In the genomic region with DNA sequence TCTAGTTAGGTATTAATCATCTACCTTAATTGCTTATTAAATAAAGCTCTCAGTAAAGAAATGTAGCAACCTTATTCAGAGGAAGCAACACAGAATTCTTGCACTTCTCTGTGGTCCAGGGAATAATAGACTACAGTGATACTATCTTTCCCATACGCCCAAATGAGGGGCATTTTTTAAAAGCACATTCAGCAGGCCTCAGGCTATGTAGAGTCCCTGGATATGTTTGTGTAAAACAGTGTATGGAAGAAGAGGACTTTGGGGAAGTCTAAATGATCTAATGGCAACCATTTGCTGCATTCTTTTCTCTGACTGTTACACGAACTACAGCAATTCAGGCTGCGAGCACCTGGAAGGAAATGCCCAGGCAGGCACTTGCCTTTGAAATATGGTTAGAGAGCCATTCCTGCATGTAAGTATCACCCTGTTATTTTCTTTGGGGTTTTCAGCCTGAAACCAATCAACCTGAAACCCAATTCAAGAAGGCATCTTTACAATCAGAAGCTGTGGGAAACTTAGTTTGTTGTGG, we compare ENCODE assay signal across 18 cellular contexts.
"Had no signal": no experiment of that assay in that cellular context is flagged by ENCODE, and none has a peak within 500 bp of the region (broad histone marks: within the 10 kb centered on the region; RNA-seq: fewer than 3 reads in every experiment).

No MANE protein-coding gene starts in this region.

- H3K4me3 ChIP-seq: gastroesophageal sphincter, lower lobe of right lung, psoas muscle, right lobe of liver, spleen, transverse colon had no signal

- H3K4me1 Mint-ChIP-seq: activated CD4-positive, alpha-beta memory T cell treated with anti-CD3 and anti-CD28 coated beads, Interleukin-2, amount 10 ng/mL, durations not matched to agents 7 days and 5 days; activated CD4-positive, alpha-beta T cell treated with anti-CD3 and anti-CD28 coated beads for 36 hours; activated naive CD8-positive, alpha-beta T cell treated with anti-CD3 and anti-CD28 coated beads for 36 hours; naive B cell had no signal

- H3K4me1 ChIP-seq: gastroesophageal sphincter, lower lobe of right lung, psoas muscle, right lobe of liver, spleen, transverse colon had no signal

- H3K9me3 Mint-ChIP-seq: activated naive CD8-positive, alpha-beta T cell treated with anti-CD3 and anti-CD28 coated beads for 36 hours; naive B cell had no signal

- FAIRE-seq: bronchial epithelial cell had no signal

- H3K36me3 ChIP-seq: gastroesophageal sphincter, lower lobe of right lung, right lobe of liver, spleen, transverse colon had no signal

- DNase-seq: activated CD4-positive, alpha-beta memory T cell treated with anti-CD3 and anti-CD28 coated beads, Interleukin-2, amount 10 ng/mL, durations not matched to agents 7 days and 5 days; activated CD4-positive, alpha-beta T cell treated with anti-CD3 and anti-CD28 coated beads for 36 hours; activated gamma-delta T cell; activated naive CD8-positive, alpha-beta T cell treated with anti-CD3 and anti-CD28 coated beads for 36 hours; activated T-cell treated with anti-CD3 and anti-CD28 coated beads, Interleukin-2, amount 50 U/mL, for 48 hours; lower lobe of right lung; naive B cell; psoas muscle; right lobe of liver; spleen; stimulated activated CD4-positive, alpha-beta T cell treated with anti-CD3 and anti-CD28 coated beads, Interleukin-1b, Interleukin-23, amount 100 ng/mL, for 48 hours; stimulated activated naive CD4-positive, alpha-beta T cell; substantia nigra; T-helper 9 cell; transverse colon had no signal

- H3K27me3 Mint-ChIP-seq: activated CD4-positive, alpha-beta memory T cell treated with anti-CD3 and anti-CD28 coated beads, Interleukin-2, amount 10 ng/mL, durations not matched to agents 7 days and 5 days; activated CD4-positive, alpha-beta T cell treated with anti-CD3 and anti-CD28 coated beads for 36 hours; activated naive CD8-positive, alpha-beta T cell treated with anti-CD3 and anti-CD28 coated beads for 36 hours; naive B cell had no signal

- H3K27me3 ChIP-seq: gastroesophageal sphincter, right lobe of liver, spleen, transverse colon had no signal

- H3K9me3 ChIP-seq: gastroesophageal sphincter, lower lobe of right lung, psoas muscle, right lobe of liver, spleen, transverse colon had no signal

- H3K36me3 Mint-ChIP-seq: activated naive CD8-positive, alpha-beta T cell treated with anti-CD3 and anti-CD28 coated beads for 36 hours; naive B cell had no signal

- H3K27ac ChIP-seq: gastroesophageal sphincter, lower lobe of right lung, psoas muscle, right lobe of liver, spleen, transverse colon, VCaP had no signal

- H3K27ac Mint-ChIP-seq: activated CD4-positive, alpha-beta memory T cell treated with anti-CD3 and anti-CD28 coated beads, Interleukin-2, amount 10 ng/mL, durations not matched to agents 7 days and 5 days; activated CD4-positive, alpha-beta T cell treated with anti-CD3 and anti-CD28 coated beads for 36 hours; activated naive CD8-positive, alpha-beta T cell treated with anti-CD3 and anti-CD28 coated beads for 36 hours; naive B cell had no signal

- H3K4me3 Mint-ChIP-seq: activated CD4-positive, alpha-beta memory T cell treated with anti-CD3 and anti-CD28 coated beads, Interleukin-2, amount 10 ng/mL, durations not matched to agents 7 days and 5 days; activated CD4-positive, alpha-beta T cell treated with anti-CD3 and anti-CD28 coated beads for 36 hours; activated naive CD8-positive, alpha-beta T cell treated with anti-CD3 and anti-CD28 coated beads for 36 hours; naive B cell had no signal
